8 cellular contexts compared by ENCODE assay signal in genomic region chr1:155978973-155979429, GRCh38. TPM values are rescaled to one million over a fixed set of nuclear protein-coding genes. Genes with fewer than 3 reads are reported as not detected.
A peak's percentile ranks its signal among the peaks of the same experiment; 100 is the strongest.
DNase-seq lines count a peak whose midpoint lies in the region; TF ChIP-seq lines count a peak whose summit lies in the region.

No MANE protein-coding gene starts in this region.

- peak overlapping the region; percentile 90 for H3K4me3 ChIP-seq in retinal pigment epithelial cell (ENCODE audit: low read length)

- POLR2A ChIA-PET in activated CD4-positive, alpha-beta memory T cell treated with anti-CD3 and anti-CD28 coated beads, Interleukin-2, amount 10 ng/mL, durations not matched to agents 7 days and 5 days (lab: Charles Lee): interaction anchor here (0.8 to 7.5 kb wide), 13 partner anchors 9 to 304 kb away, joined by 3 to 68 read pairs (median 10); partner anchors contain the start of genes KHDC4, RXFP4 and SMG5

- H3K27ac Mint-ChIP-seq in activated CD4-positive, alpha-beta memory T cell treated with anti-CD3 and anti-CD28 coated beads, Interleukin-2, amount 10 ng/mL, durations not matched to agents 7 days and 5 days: peak overlapping the region; percentile 93
- peak overlapping the region; percentile 62 for H3K27ac Mint-ChIP-seq in glutamatergic neuron (ENCODE audit: unreplicated experiment)

- no peaks in the 10 kb centered on the region for H3K9me3 Mint-ChIP-seq in activated CD4-positive, alpha-beta memory T cell treated with anti-CD3 and anti-CD28 coated beads, Interleukin-2, amount 10 ng/mL, durations not matched to agents 7 days and 5 days
- H3K9me3 Mint-ChIP-seq in glutamatergic neuron (ENCODE audit: unreplicated experiment): peaks cover 17% of the 10 kb centered on the region

- H3K36me3 Mint-ChIP-seq in activated CD4-positive, alpha-beta memory T cell treated with anti-CD3 and anti-CD28 coated beads, Interleukin-2, amount 10 ng/mL, durations not matched to agents 7 days and 5 days (ENCODE audit: low read depth): peaks cover 67% of the 10 kb centered on the region
- no peaks in the 10 kb centered on the region for H3K36me3 Mint-ChIP-seq in glutamatergic neuron (ENCODE audit: unreplicated experiment)

- intact Hi-C loops in posterior cingulate gyrus (cut with DNase I): loop anchor here (5.0 kb wide), 1 partner anchor 107 kb away; no protein-coding TSS in a partner anchor

- H3K4me3 Mint-ChIP-seq in activated CD4-positive, alpha-beta memory T cell treated with anti-CD3 and anti-CD28 coated beads, Interleukin-2, amount 10 ng/mL, durations not matched to agents 7 days and 5 days: peak overlapping the region; percentile 100
- H3K4me3 Mint-ChIP-seq in glutamatergic neuron (ENCODE audit: unreplicated experiment): peak overlapping the region; percentile 99

- in situ Hi-C loops in G401 (cut with HindIII; ENCODE audit: low sequenced_read_pairs): no loop called here

- peak; percentile 33 for DNase-seq in AG08396 (ENCODE audit: low spot score)
- DNase-seq in HT-29 (ENCODE audit: low spot score): peak; percentile 66
- peak; percentile 24 for DNase-seq in activated CD4-positive, alpha-beta memory T cell treated with anti-CD3 and anti-CD28 coated beads, Interleukin-2, amount 10 ng/mL, durations not matched to agents 7 days and 5 days
- no peak for DNase-seq in glutamatergic neuron
- no peak for DNase-seq in retinal pigment epithelial cell (ENCODE audit: low read depth)
- no peak for DNase-seq in GM19240 (ENCODE audit: insufficient read length, low spot score)
- DNase-seq in G401 (ENCODE audit: low spot score): no peak
- DNase-seq in posterior cingulate gyrus: no peak

- peaks cover 58% of the 10 kb centered on the region for H3K4me1 Mint-ChIP-seq in activated CD4-positive, alpha-beta memory T cell treated with anti-CD3 and anti-CD28 coated beads, Interleukin-2, amount 10 ng/mL, durations not matched to agents 7 days and 5 days
- peaks cover 33% of the 10 kb centered on the region for H3K4me1 Mint-ChIP-seq in glutamatergic neuron (ENCODE audit: low read depth, unreplicated experiment)

- CTCF ChIA-PET in activated CD4-positive, alpha-beta memory T cell treated with anti-CD3 and anti-CD28 coated beads, Interleukin-2, amount 10 ng/mL, durations not matched to agents 7 days and 5 days (lab: Charles Lee): interaction anchor here (1.2 to 9.1 kb wide), 7 partner anchors 11 to 40 kb away, joined by 3 to 80 read pairs (median 10); no protein-coding TSS in a partner anchor

- no peaks in the 10 kb centered on the region for H3K27me3 Mint-ChIP-seq in activated CD4-positive, alpha-beta memory T cell treated with anti-CD3 and anti-CD28 coated beads, Interleukin-2, amount 10 ng/mL, durations not matched to agents 7 days and 5 days
- H3K27me3 Mint-ChIP-seq in glutamatergic neuron (ENCODE audit: unreplicated experiment): peaks cover 19% of the 10 kb centered on the region

- TF ChIP-seq CTCF in glutamatergic neuron (IDR thresholded peaks at IDR 0.05; ENCODE audit: partially characterized antibody, unreplicated experiment) (no peak), retinal pigment epithelial cell (conservative IDR thresholded peaks at IDR 0.05; ENCODE audit: low read depth, low read length) (no peak)

RNA-seq across cellular contexts. Expression of gene ARHGEF2, which starts 0.7 kb away (rescaled TPM):
- total RNA-seq in HT-29 (2014; rRNA removed; shearing (Covaris generic)): 150 and 179 TPM in 2 replicates
- total RNA-seq in activated CD4-positive, alpha-beta memory T cell treated with anti-CD3 and anti-CD28 coated beads, Interleukin-2, amount 10 ng/mL, durations not matched to agents 7 days and 5 days: 100 to 1,000 TPM; 159 to 164 TPM
- 222 TPM for total RNA-seq in glutamatergic neuron (ENCODE audit: unreplicated experiment)
- total RNA-seq in G401 (2014; rRNA removed; shearing (Covaris generic)): 20.3 and 35.9 TPM in 2 replicates

RNA-seq across cellular contexts. Expression of gene RXFP4, which starts 37.6 kb away (rescaled TPM):
- total RNA-seq in HT-29 (2014; rRNA removed; shearing (Covaris generic)): 0.47 and 3.1 TPM in 2 replicates
- total RNA-seq in activated CD4-positive, alpha-beta memory T cell treated with anti-CD3 and anti-CD28 coated beads, Interleukin-2, amount 10 ng/mL, durations not matched to agents 7 days and 5 days: not detected
- total RNA-seq in glutamatergic neuron (ENCODE audit: unreplicated experiment): not detected
- total RNA-seq in G401 (2014; rRNA removed; shearing (Covaris generic)): not detected in 2 replicates

RNA-seq across cellular contexts. Expression of gene SSR2, which starts 41.8 kb away (rescaled TPM):
- 227 and 261 TPM in 2 replicates for total RNA-seq in HT-29 (2014; rRNA removed; shearing (Covaris generic))
- total RNA-seq in activated CD4-positive, alpha-beta memory T cell treated with anti-CD3 and anti-CD28 coated beads, Interleukin-2, amount 10 ng/mL, durations not matched to agents 7 days and 5 days: 100 to 1,000 TPM; 262 to 268 TPM
- total RNA-seq in glutamatergic neuron (ENCODE audit: unreplicated experiment): 199 TPM
- 257 and 273 TPM in 2 replicates for total RNA-seq in G401 (2014; rRNA removed; shearing (Covaris generic))

RNA-seq across cellular contexts. Expression of gene KHDC4, which starts 44.8 kb away (rescaled TPM):
- 44.4 and 53.6 TPM in 2 replicates for total RNA-seq in HT-29 (2014; rRNA removed; shearing (Covaris generic))
- 10 to 100 TPM; 63.8 to 71.4 TPM for total RNA-seq in activated CD4-positive, alpha-beta memory T cell treated with anti-CD3 and anti-CD28 coated beads, Interleukin-2, amount 10 ng/mL, durations not matched to agents 7 days and 5 days
- total RNA-seq in glutamatergic neuron (ENCODE audit: unreplicated experiment): 51.8 TPM
- 30.0 and 52.6 TPM in 2 replicates for total RNA-seq in G401 (2014; rRNA removed; shearing (Covaris generic))

Comparison
In these comparisons a context has a peak if more than half of its experiments do, and no peak if none do; other contexts are left out.
1. DNase-seq: peak in AG08396 (single experiment), HT-29 (single experiment) and activated CD4-positive, alpha-beta memory T cell treated with anti-CD3 and anti-CD28 coated beads, Interleukin-2, amount 10 ng/mL, durations not matched to agents 7 days and 5 days (single experiment); none in glutamatergic neuron (single experiment), retinal pigment epithelial cell (single experiment), GM19240 (single experiment), G401 (single experiment) and posterior cingulate gyrus (0 of 10).